ENCODE assay signal across 11 cellular contexts in genomic region chr18:75244336-75244735, GRCh38. TPM values are rescaled to one million over a fixed set of nuclear protein-coding genes. Genes with fewer than 3 reads are reported as not detected.
A peak's percentile ranks its signal among the peaks of the same experiment; 100 is the strongest.
DNase-seq lines count a peak whose midpoint lies in the region; ATAC-seq and TF ChIP-seq lines count a peak whose summit lies in the region.
"Had no signal": no experiment of that assay in that cellular context is flagged by ENCODE, and none has a peak within 500 bp of the region (broad histone marks: within the 10 kb centered on the region; RNA-seq: fewer than 3 reads in every experiment).

No MANE protein-coding gene starts in this region.

- H3K9me3 Mint-ChIP-seq in WTC11 = peaks cover 24% of the 10 kb centered on the region
- H3K9me3 Mint-ChIP-seq: memory B cell had no signal

- POLR2A ChIA-PET in WTC11 (lab: Charles Lee) = interaction anchor here (0.6 kb wide), 1 partner anchor 200 kb away, joined by 3 read pairs; no protein-coding TSS in a partner anchor

- no peaks in the 10 kb centered on the region for H3K4me1 Mint-ChIP-seq in WTC11

- H3K27me3 Mint-ChIP-seq in WTC11 (ENCODE audit: low read depth) = no peaks in the 10 kb centered on the region; the same call in 1 of the 2 replicates
- H3K27me3 Mint-ChIP-seq: memory B cell had no signal

- 0 out of 2 replicates have a peak, but pooled peaks cover 4% of the 10 kb centered on the region for H3K36me3 Mint-ChIP-seq in WTC11
- H3K36me3 Mint-ChIP-seq: memory B cell had no signal

- H3K4me3 Mint-ChIP-seq in WTC11 = no peak overlapping the region
- H3K4me3 Mint-ChIP-seq: memory B cell had no signal

- DNase-seq in stimulated activated naive CD4-positive, alpha-beta T cell (lab: John Stamatoyannopoulos, UW) = peak in 5 of 6 experiments; percentile 11 to 31 (median 15)
- DNase-seq in stimulated activated naive CD4-positive, alpha-beta T cell treated with Interleukin-2 at 50 U/mL for 16 hours (lab: John Stamatoyannopoulos, UW) = no peak
- DNase-seq in WTC11 (ENCODE audit: low spot score) (peak; percentile 64), iPS DF 4.7 (ENCODE audit: extremely low read depth, low spot score) (peak; percentile 19), ureter (ENCODE audit: low spot score) (peak; percentile 40), DMS 273 (lab: John Stamatoyannopoulos, UW; ENCODE audit: unreplicated experiment) (no peak)
- DNase-seq: activated CD4-positive, CD25-positive, alpha-beta regulatory T cell; NCI-H1436 treated with DMSO at 0.1 percent for 48 hours had no signal

- TF ChIP-seq CTCF in WTC11 (IDR thresholded peaks at IDR 0.05) = no peak

- CTCF ChIA-PET in WTC11 (lab: Charles Lee) = interaction anchor here (0.7 kb wide), 1 partner anchor 21 kb away, joined by 3 read pairs; no protein-coding TSS in a partner anchor

- ATAC-seq in WTC11 = peak; percentile 97
- ATAC-seq in HG02884 (IDR thresholded peaks at IDR 0.05; ENCODE audit: unreplicated experiment) = no peak
- ATAC-seq in activated CD4-positive, CD25-positive, alpha-beta regulatory T cell treated with anti-CD3 and anti-CD28 coated beads, Interleukin-2, amount 50 U/mL, for 24 hours = no peak

- no peak overlapping the region for H3K27ac Mint-ChIP-seq in WTC11
- H3K27ac Mint-ChIP-seq: memory B cell had no signal

TF ChIP-seq in WTC11, 78 proteins besides CTCF, POLR2A, EP300 and RAD21:
- TF ChIP-seq, protein P1, sequence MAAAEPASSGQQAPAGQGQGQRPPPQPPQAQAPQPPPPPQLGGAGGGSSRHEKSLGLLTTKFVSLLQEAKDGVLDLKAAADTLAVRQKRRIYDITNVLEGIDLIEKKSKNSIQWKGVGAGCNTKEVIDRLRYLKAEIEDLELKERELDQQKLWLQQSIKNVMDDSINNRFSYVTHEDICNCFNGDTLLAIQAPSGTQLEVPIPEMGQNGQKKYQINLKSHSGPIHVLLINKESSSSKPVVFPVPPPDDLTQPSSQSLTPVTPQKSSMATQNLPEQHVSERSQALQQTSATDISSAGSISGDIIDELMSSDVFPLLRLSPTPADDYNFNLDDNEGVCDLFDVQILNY (CRISPR knock-in tag; IDR thresholded peaks at IDR 0.05) = no peak
- TF ChIP-seq, protein P2, sequence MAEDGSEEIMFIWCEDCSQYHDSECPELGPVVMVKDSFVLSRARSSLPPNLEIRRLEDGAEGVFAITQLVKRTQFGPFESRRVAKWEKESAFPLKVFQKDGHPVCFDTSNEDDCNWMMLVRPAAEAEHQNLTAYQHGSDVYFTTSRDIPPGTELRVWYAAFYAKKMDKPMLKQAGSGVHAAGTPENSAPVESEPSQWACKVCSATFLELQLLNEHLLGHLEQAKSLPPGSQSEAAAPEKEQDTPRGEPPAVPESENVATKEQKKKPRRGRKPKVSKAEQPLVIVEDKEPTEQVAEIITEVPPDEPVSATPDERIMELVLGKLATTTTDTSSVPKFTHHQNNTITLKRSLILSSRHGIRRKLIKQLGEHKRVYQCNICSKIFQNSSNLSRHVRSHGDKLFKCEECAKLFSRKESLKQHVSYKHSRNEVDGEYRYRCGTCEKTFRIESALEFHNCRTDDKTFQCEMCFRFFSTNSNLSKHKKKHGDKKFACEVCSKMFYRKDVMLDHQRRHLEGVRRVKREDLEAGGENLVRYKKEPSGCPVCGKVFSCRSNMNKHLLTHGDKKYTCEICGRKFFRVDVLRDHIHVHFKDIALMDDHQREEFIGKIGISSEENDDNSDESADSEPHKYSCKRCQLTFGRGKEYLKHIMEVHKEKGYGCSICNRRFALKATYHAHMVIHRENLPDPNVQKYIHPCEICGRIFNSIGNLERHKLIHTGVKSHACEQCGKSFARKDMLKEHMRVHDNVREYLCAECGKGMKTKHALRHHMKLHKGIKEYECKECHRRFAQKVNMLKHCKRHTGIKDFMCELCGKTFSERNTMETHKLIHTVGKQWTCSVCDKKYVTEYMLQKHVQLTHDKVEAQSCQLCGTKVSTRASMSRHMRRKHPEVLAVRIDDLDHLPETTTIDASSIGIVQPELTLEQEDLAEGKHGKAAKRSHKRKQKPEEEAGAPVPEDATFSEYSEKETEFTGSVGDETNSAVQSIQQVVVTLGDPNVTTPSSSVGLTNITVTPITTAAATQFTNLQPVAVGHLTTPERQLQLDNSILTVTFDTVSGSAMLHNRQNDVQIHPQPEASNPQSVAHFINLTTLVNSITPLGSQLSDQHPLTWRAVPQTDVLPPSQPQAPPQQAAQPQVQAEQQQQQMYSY (CRISPR knock-in tag; IDR thresholded peaks at IDR 0.05) = no peak
- TF ChIP-seq ATF6 (CRISPR knock-in tag; IDR thresholded peaks at IDR 0.05) (no peak), HMGA2 (CRISPR knock-in tag; IDR thresholded peaks at IDR 0.05) (no peak)
- TF ChIP-seq, protein P3, sequence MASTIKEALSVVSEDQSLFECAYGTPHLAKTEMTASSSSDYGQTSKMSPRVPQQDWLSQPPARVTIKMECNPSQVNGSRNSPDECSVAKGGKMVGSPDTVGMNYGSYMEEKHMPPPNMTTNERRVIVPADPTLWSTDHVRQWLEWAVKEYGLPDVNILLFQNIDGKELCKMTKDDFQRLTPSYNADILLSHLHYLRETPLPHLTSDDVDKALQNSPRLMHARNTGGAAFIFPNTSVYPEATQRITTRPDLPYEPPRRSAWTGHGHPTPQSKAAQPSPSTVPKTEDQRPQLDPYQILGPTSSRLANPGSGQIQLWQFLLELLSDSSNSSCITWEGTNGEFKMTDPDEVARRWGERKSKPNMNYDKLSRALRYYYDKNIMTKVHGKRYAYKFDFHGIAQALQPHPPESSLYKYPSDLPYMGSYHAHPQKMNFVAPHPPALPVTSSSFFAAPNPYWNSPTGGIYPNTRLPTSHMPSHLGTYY (CRISPR knock-in tag; IDR thresholded peaks at IDR 0.05) = no peak

RNA-seq across cellular contexts. Expression of gene TSHZ1, which starts 33.7 kb away (rescaled TPM):
- total RNA-seq in WTC11 (2021) (1.7 to 2.9 TPM (median 2.2 TPM) in 3 replicates), ureter (21.1 TPM)

RNA-seq across cellular contexts. Expression of gene PTGR3, which starts 35.4 kb away (rescaled TPM):
- total RNA-seq in WTC11 (2021) (11.8 to 13.8 TPM (median 12.8 TPM) in 3 replicates), ureter (31.5 TPM)

Comparison
In these comparisons a context has a peak if more than half of its experiments do, and no peak if none do; other contexts are left out.
1. DNase-seq: peak in stimulated activated naive CD4-positive, alpha-beta T cell (5 of 6), WTC11 (single experiment), iPS DF 4.7 (single experiment) and ureter (single experiment); none in stimulated activated naive CD4-positive, alpha-beta T cell treated with Interleukin-2 at 50 U/mL for 16 hours (single experiment) and DMS 273 (single experiment).